In genomic region chr22:36475341-36475740, GRCh38 we compare ENCODE assay signal across 29 cellular contexts.
"Had no signal": no experiment of that assay in that cellular context is flagged by ENCODE, and none has a peak within 500 bp of the region (broad histone marks: within the 10 kb centered on the region; RNA-seq: fewer than 3 reads in every experiment).

No MANE protein-coding gene starts in this region.

- H3K27me3 ChIP-seq: esophagus squamous epithelium, ovary had no signal

- H3K36me3 ChIP-seq: ovary had no signal

- DNase-seq: activated CD4-positive, alpha-beta memory T cell treated with anti-CD3 and anti-CD28 coated beads for 36 hours; activated CD4-positive, alpha-beta T cell treated with anti-CD3 and anti-CD28 coated beads for 48 hours; activated CD8-positive, alpha-beta memory T cell treated with anti-CD3 and anti-CD28 coated beads, Interleukin-2, amount 50 U/mL, for 4 hours; activated gamma-delta T cell treated with Interleukin-2 at 50 U/mL for 16 hours; activated T-cell treated with anti-CD3 and anti-CD28 coated beads, Interleukin-2, amount 50 U/mL, for 24 hours; anterior cingulate cortex; esophagus squamous epithelium; foreskin melanocyte; glutamatergic neuron; hippocampal formation; left cardiac atrium; midbrain; naive thymus-derived CD4-positive, alpha-beta T cell; ovary; retina; stimulated activated CD4-positive, alpha-beta T cell treated with anti-CD3 and anti-CD28 coated beads, Interleukin-4, amount 100 ng/mL, for 1 hour; T-helper 9 cell had no signal

- H3K27ac Mint-ChIP-seq: activated CD4-positive, alpha-beta memory T cell treated with anti-CD3 and anti-CD28 coated beads for 36 hours; dendritic cell treated with granulocyte-macrophage colony-stimulating factor and Interleukin-4, amounts not matched to agents 40 ng/mL and 50 ng/mL, for 4 days; memory B cell; stimulated activated naive CD8-positive, alpha-beta T cell treated with anti-CD3 and anti-CD28 coated beads, Interleukin-15, Interleukin-2, amounts not matched to agents 100 ng/mL and 50 ng/mL, for 24 hours; type B pancreatic cell had no signal

- H3K9me3 Mint-ChIP-seq: activated CD4-positive, alpha-beta memory T cell treated with anti-CD3 and anti-CD28 coated beads for 36 hours; activated naive CD4-positive, alpha-beta T cell treated with anti-CD3 and anti-CD28 coated beads, Interleukin-2, amount 50 U/mL, for 72 hours; activated T-cell treated with anti-CD3 and anti-CD28 coated beads, Interleukin-2, amount 50 U/mL, for 24 hours; central memory CD8-positive, alpha-beta T cell; dendritic cell treated with granulocyte-macrophage colony-stimulating factor and Interleukin-4, amounts not matched to agents 40 ng/mL and 50 ng/mL, for 4 days; memory B cell; naive thymus-derived CD4-positive, alpha-beta T cell; stimulated activated naive CD8-positive, alpha-beta T cell treated with anti-CD3 and anti-CD28 coated beads, Interleukin-15, Interleukin-2, amounts not matched to agents 100 ng/mL and 50 ng/mL, for 24 hours; type B pancreatic cell had no signal

- ATAC-seq: activated naive CD4-positive, alpha-beta T cell treated with anti-CD3 and anti-CD28 coated beads, Interleukin-2, amount 50 U/mL, for 72 hours; left cardiac atrium; naive thymus-derived CD4-positive, alpha-beta T cell had no signal

- FAIRE-seq: bronchial epithelial cell, keratinocyte, TTC549 had no signal

- H3K9me3 ChIP-seq: esophagus squamous epithelium, ovary, prostate gland, thoracic aorta had no signal

- H3K27ac ChIP-seq: ovary, prostate gland, thoracic aorta, VCaP had no signal

- H3K4me3 Mint-ChIP-seq: activated CD4-positive, alpha-beta memory T cell treated with anti-CD3 and anti-CD28 coated beads for 36 hours; activated T-cell treated with anti-CD3 and anti-CD28 coated beads, Interleukin-2, amount 50 U/mL, for 24 hours; central memory CD8-positive, alpha-beta T cell; dendritic cell treated with granulocyte-macrophage colony-stimulating factor and Interleukin-4, amounts not matched to agents 40 ng/mL and 50 ng/mL, for 4 days; memory B cell; naive thymus-derived CD4-positive, alpha-beta T cell; stimulated activated naive CD8-positive, alpha-beta T cell treated with anti-CD3 and anti-CD28 coated beads, Interleukin-15, Interleukin-2, amounts not matched to agents 100 ng/mL and 50 ng/mL, for 24 hours; type B pancreatic cell had no signal

- H3K4me3 ChIP-seq: esophagus squamous epithelium, ovary, prostate gland, thoracic aorta had no signal
